18 cellular contexts compared by ENCODE assay signal in genomic region chr10:107970512-107970911, GRCh38.
"Had no signal": no experiment of that assay in that cellular context is flagged by ENCODE, and none has a peak within 500 bp of the region (broad histone marks: within the 10 kb centered on the region; RNA-seq: fewer than 3 reads in every experiment).

No MANE protein-coding gene starts in this region.

- H3K27ac Mint-ChIP-seq: dendritic cell treated with granulocyte-macrophage colony-stimulating factor and Interleukin-4, amounts not matched to agents 40 ng/mL and 50 ng/mL, for 4 days; naive thymus-derived CD4-positive, alpha-beta T cell; stimulated activated memory B cell treated with anti-CD40 and anti-IgM and Interleukin-4, amounts not matched to agents 10 μg/mL and 1 μg/mL and 100 μg/mL, for 72 hours; stimulated activated naive CD8-positive, alpha-beta T cell treated with anti-CD3 and anti-CD28 coated beads, Interleukin-15, Interleukin-2, amounts not matched to agents 100 ng/mL and 50 ng/mL, for 24 hours had no signal

- H3K36me3 ChIP-seq: neutrophil, spleen, tibial artery, upper lobe of left lung, uterus had no signal

- H3K4me1 Mint-ChIP-seq: naive thymus-derived CD4-positive, alpha-beta T cell; stimulated activated memory B cell treated with anti-CD40 and anti-IgM and Interleukin-4, amounts not matched to agents 10 μg/mL and 1 μg/mL and 100 μg/mL, for 72 hours had no signal

- H3K9me3 ChIP-seq: neutrophil, tibial artery, upper lobe of left lung, uterus had no signal

- H3K4me1 ChIP-seq: psoas muscle, spleen, tibial artery, upper lobe of left lung, uterus had no signal

- H3K27me3 ChIP-seq: neutrophil, spleen, tibial artery, upper lobe of left lung, uterus had no signal

- H3K4me3 ChIP-seq: lung, psoas muscle, spleen, tibial artery, upper lobe of left lung, uterus had no signal

- H3K27me3 Mint-ChIP-seq: dendritic cell treated with granulocyte-macrophage colony-stimulating factor and Interleukin-4, amounts not matched to agents 40 ng/mL and 50 ng/mL, for 4 days; naive thymus-derived CD4-positive, alpha-beta T cell; stimulated activated memory B cell treated with anti-CD40 and anti-IgM and Interleukin-4, amounts not matched to agents 10 μg/mL and 1 μg/mL and 100 μg/mL, for 72 hours; stimulated activated naive CD8-positive, alpha-beta T cell treated with anti-CD3 and anti-CD28 coated beads, Interleukin-15, Interleukin-2, amounts not matched to agents 100 ng/mL and 50 ng/mL, for 24 hours had no signal

- H3K27ac ChIP-seq: neutrophil, psoas muscle, spleen, tibial artery, upper lobe of left lung, uterus had no signal

- ATAC-seq: left colon; left ventricle myocardium superior; naive thymus-derived CD4-positive, alpha-beta T cell; psoas muscle; sciatic nerve; stimulated activated memory B cell treated with anti-CD40 and anti-IgM and Interleukin-4, amounts not matched to agents 10 μg/mL and 1 μg/mL and 100 μg/mL, for 72 hours had no signal

- H3K4me3 Mint-ChIP-seq: dendritic cell treated with granulocyte-macrophage colony-stimulating factor and Interleukin-4, amounts not matched to agents 40 ng/mL and 50 ng/mL, for 4 days; naive thymus-derived CD4-positive, alpha-beta T cell; stimulated activated memory B cell treated with anti-CD40 and anti-IgM and Interleukin-4, amounts not matched to agents 10 μg/mL and 1 μg/mL and 100 μg/mL, for 72 hours; stimulated activated naive CD8-positive, alpha-beta T cell treated with anti-CD3 and anti-CD28 coated beads, Interleukin-15, Interleukin-2, amounts not matched to agents 100 ng/mL and 50 ng/mL, for 24 hours had no signal

- H3K36me3 Mint-ChIP-seq: stimulated activated memory B cell treated with anti-CD40 and anti-IgM and Interleukin-4, amounts not matched to agents 10 μg/mL and 1 μg/mL and 100 μg/mL, for 72 hours had no signal

- DNase-seq: left colon; left ventricle myocardium superior; naive thymus-derived CD4-positive, alpha-beta T cell; psoas muscle; retina; spleen; stimulated activated CD4-positive, alpha-beta T cell treated with anti-CD3 and anti-CD28 coated beads, Interleukin-15, amount 100 ng/mL, for 24 hours; stimulated activated CD4-positive, alpha-beta T cell treated with anti-CD3 and anti-CD28 coated beads, Interleukin-1b, Interleukin-23, amount 100 ng/mL, for 48 hours; stimulated activated CD4-positive, alpha-beta T cell treated with anti-CD3 and anti-CD28 coated beads, Interleukin-4, amount 100 ng/mL, for 24 hours; tibial artery; upper lobe of left lung; uterus had no signal
